24 cellular contexts compared by ENCODE assay signal in the genomic region with DNA sequence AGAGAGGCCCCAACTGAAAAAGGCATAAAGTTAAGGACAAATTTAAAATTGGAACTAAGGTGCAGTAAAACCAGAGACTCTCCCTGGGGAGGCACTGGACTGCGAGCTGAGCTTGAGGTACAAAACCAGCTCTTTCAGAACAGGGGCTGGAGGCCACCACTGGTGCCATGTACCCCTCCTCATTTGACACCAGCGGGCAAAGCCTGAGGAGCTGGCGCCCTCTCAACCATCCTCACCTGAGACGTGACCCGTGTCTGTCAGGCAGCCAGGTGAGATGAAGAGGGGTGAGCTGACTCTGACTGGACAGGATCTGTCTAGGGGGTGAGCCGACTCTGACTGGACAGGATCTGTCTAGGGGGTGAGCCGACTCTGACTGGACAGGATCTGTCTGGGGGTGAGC.
DNase-seq lines count a peak whose midpoint lies in the region; ATAC-seq and TF ChIP-seq lines count a peak whose summit lies in the region.
"Had no signal": no experiment of that assay in that cellular context is flagged by ENCODE, and none has a peak within 500 bp of the region (broad histone marks: within the 10 kb centered on the region; RNA-seq: fewer than 3 reads in every experiment).

No MANE protein-coding gene starts in this region.

- H3K4me1 Mint-ChIP-seq in endodermal cell (no peaks in the 10 kb centered on the region), osteocyte (ENCODE audit: unreplicated experiment) (no peaks in the 10 kb centered on the region)
- H3K4me1 Mint-ChIP-seq: CD4-positive, CD25-positive, alpha-beta regulatory T cell; CD8-positive, alpha-beta memory T cell; GM23338; IgD-negative memory B cell had no signal

- no peaks in the 10 kb centered on the region for H3K9me3 ChIP-seq in right atrium auricular region
- H3K9me3 ChIP-seq in heart left ventricle = no peaks in the 10 kb centered on the region
- H3K9me3 ChIP-seq in endodermal cell (ENCODE audit: control insufficient read depth, low read length) = no peaks in the 10 kb centered on the region
- H3K9me3 ChIP-seq: BE2C had no signal

- H3K27me3 ChIP-seq in right atrium auricular region (no peaks in the 10 kb centered on the region), heart left ventricle (peaks cover 0 to 34% (median 0%) of the 10 kb centered on the region in 9 donors), endodermal cell (ENCODE audit: control insufficient read depth, insufficient read depth, low read length, poor library complexity, severe bottlenecking) (no peaks in the 10 kb centered on the region)
- H3K27me3 ChIP-seq: BE2C had no signal

- H3K4me3 ChIP-seq in right atrium auricular region = no peak overlapping the region
- no peak overlapping the region for H3K4me3 ChIP-seq in heart left ventricle
- no peak overlapping the region for H3K4me3 ChIP-seq in endodermal cell (ENCODE audit: low read length)
- H3K4me3 ChIP-seq: GM12878, GM23338 had no signal

- no peak overlapping the region for H3K27ac Mint-ChIP-seq in endodermal cell
- no peak overlapping the region for H3K27ac Mint-ChIP-seq in osteocyte (ENCODE audit: unreplicated experiment)
- H3K27ac Mint-ChIP-seq: CD4-positive, CD25-positive, alpha-beta regulatory T cell; CD8-positive, alpha-beta memory T cell; GM23338 had no signal

- DNase-seq in right atrium auricular region (ENCODE audit: low spot score) (peak; percentile 21), heart left ventricle (no peak), endodermal cell (peak; percentile 22), osteocyte (ENCODE audit: extremely low spot score, unreplicated experiment) (peak; percentile 80), H4 (ENCODE audit: low spot score) (no peak), HK-2 (ENCODE audit: unreplicated experiment) (no peak), HT-29 (ENCODE audit: low spot score) (no peak)
- DNase-seq: ACHN; BE2C; C1 segment of cervical spinal cord; CD4-positive, CD25-positive, alpha-beta regulatory T cell; CD8-positive, alpha-beta memory T cell; COR-L47; DMS 273 treated with DMSO at 0.1 percent for 48 hours; DMS53; DND-41; EL; H7; KBM-7 had no signal

- H3K9me3 Mint-ChIP-seq in endodermal cell (no peaks in the 10 kb centered on the region), osteocyte (ENCODE audit: unreplicated experiment) (no peaks in the 10 kb centered on the region)
- H3K9me3 Mint-ChIP-seq: CD8-positive, alpha-beta memory T cell; GM23338 had no signal

- H3K4me3 Mint-ChIP-seq in endodermal cell (no peak overlapping the region), osteocyte (ENCODE audit: unreplicated experiment) (no peak overlapping the region)
- H3K4me3 Mint-ChIP-seq: CD4-positive, CD25-positive, alpha-beta regulatory T cell; CD8-positive, alpha-beta memory T cell; GM23338; IgD-negative memory B cell had no signal

- ATAC-seq in heart left ventricle = no peak
- ATAC-seq: GM12878, GM23338, HepG2 had no signal

- H3K27me3 Mint-ChIP-seq in endodermal cell (ENCODE audit: insufficient read depth) (no peaks in the 10 kb centered on the region), osteocyte (ENCODE audit: unreplicated experiment) (peaks cover 13% of the 10 kb centered on the region)

- intact Hi-C loops in heart left ventricle (cut with DNase I) = no loop called here

- H3K36me3 ChIP-seq in right atrium auricular region = no peaks in the 10 kb centered on the region
- H3K36me3 ChIP-seq in heart left ventricle = no peaks in the 10 kb centered on the region
- no peaks in the 10 kb centered on the region for H3K36me3 ChIP-seq in endodermal cell (ENCODE audit: control insufficient read depth, insufficient read depth, low read length)
- H3K36me3 ChIP-seq: BE2C had no signal

- H3K9ac ChIP-seq in endodermal cell (ENCODE audit: extremely low read depth, low read length, poor library complexity, severe bottlenecking) = no peak overlapping the region

- H3K36me3 Mint-ChIP-seq in endodermal cell (ENCODE audit: low read depth) = no peaks in the 10 kb centered on the region
- no peaks in the 10 kb centered on the region for H3K36me3 Mint-ChIP-seq in osteocyte (ENCODE audit: unreplicated experiment)
- H3K36me3 Mint-ChIP-seq: CD4-positive, CD25-positive, alpha-beta regulatory T cell; CD8-positive, alpha-beta memory T cell; IgD-negative memory B cell had no signal

- TF ChIP-seq CTCF in right atrium auricular region (IDR thresholded peaks at IDR 0.05) (no peak), heart left ventricle (IDR thresholded peaks at IDR 0.05) (no peak), endodermal cell (conservative IDR thresholded peaks at IDR 0.05) (no peak), osteocyte (IDR thresholded peaks at IDR 0.05) (no peak)

- no peak for TF ChIP-seq POLR2A in heart left ventricle (IDR thresholded peaks at IDR 0.05)

- H3K27ac ChIP-seq in right atrium auricular region (no peak overlapping the region), heart left ventricle (no peak overlapping the region), endodermal cell (ENCODE audit: low read depth, low read length) (no peak overlapping the region)
- H3K27ac ChIP-seq: HL-60 had no signal

- H3K4me1 ChIP-seq in right atrium auricular region (no peaks in the 10 kb centered on the region), heart left ventricle (no peaks in the 10 kb centered on the region), endodermal cell (ENCODE audit: control insufficient read depth, insufficient read depth, low read length) (no peaks in the 10 kb centered on the region)
- H3K4me1 ChIP-seq: BE2C had no signal

- WGBS in heart left ventricle, 4 donors = 80 to 90% (median 83%) methylated on average over 6 to 7 of the region's 7 CpGs
- 89 to 93% methylated on average over 3 to 7 of the region's 7 CpGs for WGBS in endodermal cell (ENCODE audit: insufficient coverage in 1 of 2, insufficient read length in 1 of 2), 2 experiments

Comparison
In these comparisons a context has a peak if more than half of its experiments do, and no peak if none do; other contexts are left out.
1. DNase-seq: peak in right atrium auricular region (single experiment), endodermal cell (single experiment) and osteocyte (single experiment); none in heart left ventricle (0 of 5), H4 (single experiment), HK-2 (single experiment) and HT-29 (single experiment).